Comparison of ENCODE assay signal across 8 cellular contexts in the genomic region with DNA sequence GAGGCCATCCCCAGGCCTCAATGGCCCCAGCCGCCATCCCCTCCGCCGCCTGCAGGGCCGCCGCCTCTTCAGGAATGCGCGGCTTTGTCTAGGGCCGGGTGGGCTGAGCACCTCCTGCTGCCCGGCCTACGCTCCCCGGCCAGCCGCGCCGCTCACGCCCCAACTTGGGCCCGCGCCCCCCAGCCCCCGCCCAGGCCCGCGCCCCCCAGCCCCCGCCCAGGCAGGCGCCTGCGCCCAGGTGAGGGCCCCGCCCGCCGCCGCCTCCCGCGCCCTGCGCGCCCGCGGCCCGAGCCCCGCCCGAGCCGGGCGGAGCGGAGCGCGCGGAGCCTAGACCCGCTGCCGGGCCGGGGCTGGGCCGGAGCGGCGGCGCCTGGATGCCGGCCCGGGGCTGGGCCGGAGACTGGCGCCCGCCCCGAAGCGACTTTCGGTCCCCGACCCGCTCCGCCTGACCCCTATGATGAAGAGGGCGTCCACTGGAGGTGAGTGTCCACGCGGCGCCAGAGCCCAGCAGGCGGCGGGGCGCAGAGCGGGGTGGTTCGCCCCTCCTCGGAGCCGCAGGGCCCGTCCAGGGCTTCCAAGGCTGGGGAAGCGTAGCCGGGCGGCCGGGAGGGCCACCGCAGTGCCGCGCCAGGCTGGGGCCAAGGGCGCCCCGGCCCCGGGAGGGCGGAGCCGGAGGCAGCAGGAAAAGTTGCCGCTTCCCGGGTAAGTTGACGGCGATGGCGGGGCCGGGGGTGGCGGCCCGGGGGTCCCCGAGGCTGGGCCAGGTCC. TPM values are rescaled to one million over a fixed set of nuclear protein-coding genes. Genes with fewer than 3 reads are reported as not detected.
DNase-seq lines count a peak whose midpoint lies in the region; ATAC-seq, FAIRE-seq and TF ChIP-seq lines count a peak whose summit lies in the region.

No MANE protein-coding gene starts in this region.

- TF ChIP-seq POLR2A in GM12878 (IDR thresholded peaks at IDR 0.05; ENCODE audit: low read depth, low read length): no peak

- H3K79me2 ChIP-seq in GM12878 (ENCODE audit: control insufficient read depth, insufficient read depth, low read length) (no peaks in the 10 kb centered on the region), keratinocyte (ENCODE audit: control insufficient read depth, insufficient read depth, low read length) (no peaks in the 10 kb centered on the region)

- H3K4me2 ChIP-seq in BLaER1 (peak overlapping the region; percentile 86), GM12878 (ENCODE audit: control insufficient read depth, insufficient read depth) (0 out of 2 replicates have a peak overlapping the region, but pooled peaks have one; percentile 25), keratinocyte (ENCODE audit: control insufficient read depth, extremely low read depth, insufficient read depth, low read depth, low read length) (peak overlapping the region; percentile 85)

- peak overlapping the region; percentile 77 for H3K4me3 ChIP-seq in BLaER1
- H3K4me3 ChIP-seq in HUES6 (ENCODE audit: low read depth, low read length): peak overlapping the region; percentile 69
- no peak overlapping the region for H3K4me3 ChIP-seq in GM12878
- peak overlapping the region; percentile 65 to 78 (median 66) for H3K4me3 ChIP-seq in keratinocyte (ENCODE audit: control insufficient read depth in 2 of 3, extremely low read depth in 1 of 3, insufficient read depth in 2 of 3, low read depth in 1 of 3, low read length in 3 of 3)
- peak overlapping the region; percentile 65 for H3K4me3 ChIP-seq in thoracic aorta

- H3K36me3 ChIP-seq in BLaER1 (no peaks in the 10 kb centered on the region), HUES6 (ENCODE audit: control insufficient read depth, insufficient read depth, low read length) (no peaks in the 10 kb centered on the region), GM12878 (ENCODE audit: control insufficient read depth in 2 of 2, insufficient read depth in 2 of 2, low read length in 1 of 2) (no peaks in the 10 kb centered on the region), keratinocyte (ENCODE audit: control insufficient read depth in 2 of 2, extremely low read depth in 1 of 2, insufficient read depth in 2 of 2, low read length in 2 of 2) (no peaks in the 10 kb centered on the region), thoracic aorta (no peaks in the 10 kb centered on the region)

- H3K9ac ChIP-seq in BLaER1 (peak overlapping the region; percentile 82), HUES6 (ENCODE audit: low read length) (peak overlapping the region; percentile 59), GM12878 (ENCODE audit: control insufficient read depth, insufficient read depth, low read length) (no peak overlapping the region), keratinocyte (ENCODE audit: control insufficient read depth, extremely low read depth, insufficient read depth, low read length) (peak overlapping the region; percentile 47)

- intact Hi-C loops in GM12878 (cut with micrococcal nuclease; ENCODE audit: unreplicated experiment): no loop called here

- CTCF ChIA-PET in GM12878 (lab: Yijun Ruan, JAX): no interaction called here

- TF ChIP-seq CTCF in GM12878 (IDR thresholded peaks at IDR 0.05 in 2 of 3, conservative IDR thresholded peaks at IDR 0.05 in 1 of 3; ENCODE audit: control insufficient read depth in 2 of 3, extremely low read depth in 1 of 3, insufficient read depth in 1 of 3, low read depth in 3 of 3, low read length in 3 of 3) (no peak), keratinocyte (optimal IDR thresholded peaks at IDR 0.05 in 1 of 3, IDR thresholded peaks at IDR 0.05 in 1 of 3, conservative IDR thresholded peaks at IDR 0.05 in 1 of 3; ENCODE audit: extremely low read depth in 1 of 3, insufficient read depth in 2 of 3, low read length in 3 of 3) (peak in 1 of 3 experiments; percentile 25), thoracic aorta (IDR thresholded peaks at IDR 0.05) (no peak)

- H3K27ac ChIP-seq in BLaER1 (peak overlapping the region; percentile 72), HUES6 (ENCODE audit: low read depth, low read length) (no peak overlapping the region), GM12878 (ENCODE audit: control insufficient read depth, insufficient read depth) (no peak overlapping the region), keratinocyte (ENCODE audit: control insufficient read depth, insufficient read depth, low read length) (no peak overlapping the region), thoracic aorta (no peak overlapping the region)

- FAIRE-seq in GM12878 (lab: Jason Lieb, UNC) (no peak), keratinocyte (lab: Jason Lieb, UNC) (no peak)

- no peaks in the 10 kb centered on the region for H4K20me1 ChIP-seq in BLaER1
- no peaks in the 10 kb centered on the region for H4K20me1 ChIP-seq in GM12878 (ENCODE audit: control insufficient read depth, insufficient read depth)
- no peaks in the 10 kb centered on the region for H4K20me1 ChIP-seq in keratinocyte (ENCODE audit: control insufficient read depth, extremely low read depth, insufficient read depth, low read length)

- 16% methylated on average over 41 of the region's 93 CpGs for WGBS in GM12878 (ENCODE audit: insufficient coverage, insufficient replicate concordance, low lambda C conversion rate, missing lambda C conversion rate)

- no peak for ATAC-seq in GM12878
- no peak for ATAC-seq in thoracic aorta (ENCODE audit: insufficient number of reproducible peaks, low FRiP score, low read depth)

- H3K27me3 ChIP-seq in BLaER1 (peaks cover 28% of the 10 kb centered on the region), HUES6 (ENCODE audit: control insufficient read depth, insufficient read depth, low read length) (peaks cover 19% of the 10 kb centered on the region), GM12878 (replicated peaks in 1 of 2; ENCODE audit: control insufficient read depth in 2 of 2, insufficient read depth in 2 of 2, low read length in 1 of 2) (no peaks in the 10 kb centered on the region; a peak in 3 of 4 replicates), keratinocyte (ENCODE audit: control insufficient read depth, extremely low read depth, insufficient read depth, low read length) (no peaks in the 10 kb centered on the region), thoracic aorta (replicated peaks; ENCODE audit: insufficient read depth) (no peaks in the 10 kb centered on the region)

- SMC1A ChIA-PET in GM12878 (lab: Charles Lee; ENCODE audit: uncharacterized antibody, unreplicated experiment): no interaction called here

- TF ChIP-seq EP300 in GM12878 (IDR thresholded peaks at IDR 0.05; ENCODE audit: borderline replicate concordance in 1 of 2, control insufficient read depth in 1 of 2, low read depth in 2 of 2, low read length in 2 of 2): no peak

- no TSS peak for BruUV-seq in GM12878 (replicated peaks; lab: Mats Ljungman, UMichigan)

- H3K9me1 ChIP-seq in keratinocyte (ENCODE audit: control insufficient read depth, extremely low read depth, insufficient read depth, low read length): no peaks in the 10 kb centered on the region

- in situ Hi-C loops in GM12878 (cut with MboI): no loop called here

- POLR2A ChIA-PET in GM12878 (lab: Charles Lee): no interaction called here

- H3K4me1 ChIP-seq in BLaER1 (peaks cover 37% of the 10 kb centered on the region), HUES6 (ENCODE audit: control insufficient read depth, insufficient read depth, low read length) (no peaks in the 10 kb centered on the region), GM12878 (ENCODE audit: control insufficient read depth, insufficient read depth, low read length) (no peaks in the 10 kb centered on the region), keratinocyte (ENCODE audit: control insufficient read depth, extremely low read depth, insufficient read depth, low read length) (no peaks in the 10 kb centered on the region), thoracic aorta (ENCODE audit: control insufficient read depth in 1 of 2, low read depth in 2 of 2) (peaks cover 0 to 4% of the 10 kb centered on the region in 2 donors)

- H2AFZ ChIP-seq in GM12878 (ENCODE audit: control insufficient read depth, low read depth, low read length) (no peak overlapping the region), keratinocyte (ENCODE audit: control insufficient read depth, low read length) (peak overlapping the region; percentile 70)

- RAD21 ChIA-PET in GM12878 (lab: Charles Lee; ENCODE audit: unreplicated experiment): no interaction called here

- H3K9me3 ChIP-seq in BLaER1 (no peaks in the 10 kb centered on the region), HUES6 (ENCODE audit: control insufficient read depth, insufficient read depth, low read depth, low read length) (no peaks in the 10 kb centered on the region), GM12878 (replicated peaks; ENCODE audit: control insufficient read depth, insufficient read depth, low read length) (no peaks in the 10 kb centered on the region), keratinocyte (ENCODE audit: control insufficient read depth, low read depth, low read length) (no peaks in the 10 kb centered on the region), thoracic aorta (no peaks in the 10 kb centered on the region)

- no peak for TF ChIP-seq RAD21 in GM12878 (IDR thresholded peaks at IDR 0.05; ENCODE audit: insufficient read depth, low read depth, low read length)

- DNase-seq in GM12878 (ENCODE audit: low read depth, low spot score): no peak
- DNase-seq in keratinocyte (ENCODE audit: low read depth, low spot score): no peak
- no peak for DNase-seq in thoracic aorta (ENCODE audit: low spot score)
- no peak for DNase-seq in NCI-H2029 (lab: John Stamatoyannopoulos, UW)
- DNase-seq in GOT3 (lab: John Stamatoyannopoulos, UW): no peak
- DNase-seq in MV-4-11 (lab: John Stamatoyannopoulos, UW): no peak

- dilution Hi-C loops in keratinocyte (cut with MboI; ENCODE audit: extremely low pct_ligation_motif_present, low sequenced_read_pairs): no loop called here

RNA-seq across cellular contexts. Expression of a gene that starts 34.3 kb away (rescaled TPM):
- total RNA-seq in GM12878 (2013; cell fraction: nucleolus; rRNA removed): 0.19 TPM in 1 of 2 replicates, not detected in the other
- total RNA-seq in GM12878 (2014; rRNA removed) (0.05 and 0.06 TPM in 2 replicates), GM12878 (2014; rRNA removed; fragmentation: Illumina TruSeq; extraction: Trizol) (0.05 TPM in 1 of 2 replicates, not detected in the other), GM12878 (2021) (0.13 TPM in 1 of 2 replicates, not detected in the other), thoracic aorta (10 to 100 TPM in 1 of 2 donors, 1 to 10 TPM in 1; 7.5 to 16.0 TPM)
- polyA plus RNA-seq in GM12878 (2011; ENCODE audit: low read depth): not detected
- polyA plus RNA-seq in GM12878 (2011; rRNA removed) (0.10 TPM in 2 replicates), GM12878 (2014; fragmentation: Illumina TruSeq; extraction: Trizol) (not detected in 2 replicates), GM12878 (2014; fragmentation: Nextera tagmentation; extraction: Ambion mirVana) (not detected), GM12878 (2014; rRNA removed) (0.03 and 0.09 TPM in 2 replicates), GM12878 (2016; fragmentation: Nextera tagmentation; extraction: Ambion mirVana) (under 1 TPM in 1 of 2 experiments, not detected in 1; 0.08 TPM), keratinocyte (6.7 to 36.1 TPM (median 12.3 TPM) in 3 replicates)
- polyA plus RNA-seq in GM12878 (2011; cell fraction: cytosol; rRNA removed): 0.10 and 0.20 TPM in 2 replicates
- polyA plus RNA-seq in GM12878 (2011; cell fraction: nucleus; rRNA removed): 2.3 and 3.0 TPM in 2 replicates
- polyA plus RNA-seq in GM12878 (2012): 0.17 and 0.19 TPM in 2 replicates
- 0.22 and 1.2 TPM in 2 replicates for polyA minus RNA-seq in GM12878 (2011; rRNA and poly(A)+ RNA removed)
- polyA minus RNA-seq in GM12878 (2011; cell fraction: cytosol; rRNA and poly(A)+ RNA removed): not detected in 2 replicates
- 0.48 and 1.3 TPM in 2 replicates for polyA minus RNA-seq in GM12878 (2011; cell fraction: nucleus; rRNA and poly(A)+ RNA removed)
- 13.9 TPM for polyA plus RNA-seq in keratinocyte (2011; ENCODE audit: low read depth)
- polyA plus RNA-seq in keratinocyte (2011; cell fraction: cytosol; rRNA removed): 3.7 and 8.6 TPM in 2 replicates
- polyA plus RNA-seq in keratinocyte (2011; cell fraction: nucleus; rRNA removed): 44.5 and 65.8 TPM in 2 replicates
- polyA plus RNA-seq in keratinocyte (2012; ENCODE audit: low replicate concordance): 5.7 and 24.0 TPM in 2 replicates
- 8.7 to 22.1 TPM (median 11.3 TPM) in 3 replicates for polyA minus RNA-seq in keratinocyte
- polyA minus RNA-seq in keratinocyte (2011; cell fraction: cytosol; rRNA and poly(A)+ RNA removed): 15.5 TPM
- polyA minus RNA-seq in keratinocyte (2011; cell fraction: nucleus; rRNA and poly(A)+ RNA removed): 14.8 and 18.3 TPM in 2 replicates

Comparison
In these comparisons a context has a peak if more than half of its experiments do, and no peak if none do; other contexts are left out.
1. H3K4me2 ChIP-seq: peak in every context shown above with its lines; median percentile 86 in BLaER1; 85 in keratinocyte; 25 in GM12878.
2. RNA of a gene that starts 34.3 kb away (total RNA-seq): 7.5 to 16.0 TPM in thoracic aorta; 0.05 to 0.19 TPM in GM12878; every median in the first group is over 4 times any median in the second.